ENCODE assay signal across 8 cellular contexts in the genomic region with DNA sequence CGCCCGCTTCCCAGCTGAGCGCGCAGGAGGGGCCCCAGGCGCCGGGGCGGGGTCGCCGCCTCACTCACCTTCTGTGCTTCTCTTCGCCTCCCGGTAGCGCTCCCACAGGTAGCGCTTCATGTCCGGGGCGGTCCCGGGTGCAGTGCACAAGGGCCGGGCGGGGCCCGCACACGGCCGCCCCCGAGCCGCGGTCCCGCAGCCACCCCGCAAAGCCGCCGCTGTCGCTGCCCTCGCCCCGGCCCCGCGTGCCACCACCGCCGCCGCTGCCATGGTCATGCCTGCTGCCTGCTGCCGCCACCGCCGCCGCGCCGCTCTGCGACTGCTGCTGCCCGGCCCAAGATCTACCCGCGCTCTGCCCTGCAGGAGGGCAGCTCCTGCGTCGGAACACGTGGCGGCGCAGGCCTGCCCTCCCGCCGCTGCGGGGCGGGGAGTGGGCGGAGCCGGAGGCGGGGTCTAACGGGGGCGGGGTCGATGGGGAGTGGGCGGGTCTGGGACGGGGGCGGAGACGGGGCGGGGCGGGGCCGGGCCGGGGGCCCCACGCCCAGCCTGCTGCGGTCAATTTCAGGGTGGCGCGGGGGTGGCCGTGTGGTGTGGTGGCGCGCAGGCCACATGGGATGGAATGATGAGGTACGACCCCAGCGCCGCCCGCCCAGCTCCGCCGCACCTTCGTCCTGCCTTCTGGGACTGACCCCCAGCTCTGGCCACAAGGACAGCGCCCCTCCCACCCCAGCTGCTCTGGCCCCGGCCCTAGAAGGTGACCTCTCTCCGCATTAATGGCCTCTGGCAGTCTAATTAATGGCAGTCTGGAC. TPM values are rescaled to one million over a fixed set of nuclear protein-coding genes. Genes with fewer than 3 reads are reported as not detected.
DNase-seq lines count a peak whose midpoint lies in the region; ATAC-seq and TF ChIP-seq lines count a peak whose summit lies in the region.

A gene (minus strand): TSS at position 354 of the 809 bp plus-strand sequence. CDS start 78 bp downstream, at position 276.

- H3K9me3 ChIP-seq in ES-I3 (ENCODE audit: control insufficient read depth, insufficient read depth, low read length) (no peaks in the 10 kb centered on the region), SJSA1 (replicated peaks) (peaks cover 3% of the 10 kb centered on the region; the same call in 1 of the 2 replicates)

- H3K36me3 Mint-ChIP-seq in activated naive CD4-positive, alpha-beta T cell treated with anti-CD3 and anti-CD28 coated beads for 36 hours (ENCODE audit: low read depth) = peaks cover 12% of the 10 kb centered on the region

- H3K4me1 ChIP-seq in ES-I3 (ENCODE audit: insufficient read depth, low read length) (no peaks in the 10 kb centered on the region), SJSA1 (replicated peaks) (peaks cover 30% of the 10 kb centered on the region)

- H3K27ac Mint-ChIP-seq in activated naive CD4-positive, alpha-beta T cell treated with anti-CD3 and anti-CD28 coated beads for 36 hours = no peak within 1 kb of the TSS

- peak; percentile 96 for ATAC-seq in omental fat pad (ENCODE audit: low FRiP score)

- no peaks in the 10 kb centered on the region for H3K27me3 Mint-ChIP-seq in activated naive CD4-positive, alpha-beta T cell treated with anti-CD3 and anti-CD28 coated beads for 36 hours (ENCODE audit: low read depth)

- intact Hi-C loops in activated naive CD4-positive, alpha-beta T cell treated with anti-CD3 and anti-CD28 coated beads for 36 hours (cut with micrococcal nuclease) = loop anchor here (1.0 to 10.0 kb wide), 9 partner anchors 38 to 1494 kb away; a partner anchor contains a TSS

- H3K4me3 Mint-ChIP-seq in activated naive CD4-positive, alpha-beta T cell treated with anti-CD3 and anti-CD28 coated beads for 36 hours = peak within 1 kb of the TSS; percentile 81

- H3K27ac ChIP-seq in SJSA1 = peak within 1 kb of the TSS; percentile 83
- no peak within 1 kb of the TSS for H3K27ac ChIP-seq in temporal lobe (ENCODE audit: low read depth, low read length)

- CTCF ChIA-PET in activated naive CD4-positive, alpha-beta T cell treated with anti-CD3 and anti-CD28 coated beads for 36 hours (lab: Charles Lee) = interaction anchor here (0.5 to 1.2 kb wide), 2 partner anchors 8 to 69 kb away, joined by 3 read pairs; no protein-coding TSS in a partner anchor

- peaks cover 21% of the 10 kb centered on the region for H3K4me1 Mint-ChIP-seq in activated naive CD4-positive, alpha-beta T cell treated with anti-CD3 and anti-CD28 coated beads for 36 hours (ENCODE audit: low read depth)

- H3K4me3 ChIP-seq in SJSA1 = peak within 1 kb of the TSS; percentile 99

- H3K27me3 ChIP-seq in SJSA1 (replicated peaks) = no peaks in the 10 kb centered on the region

- no peak for TF ChIP-seq CTCF in omental fat pad (IDR thresholded peaks at IDR 0.05)

- DNase-seq in H4 (ENCODE audit: low spot score) = peak; percentile 82
- DNase-seq in LHCN-M2 (ENCODE audit: low read depth) = peak; percentile 80
- DNase-seq in SJSA1 (ENCODE audit: low read depth in 1 of 2, low spot score in 2 of 2) = peak; percentile 38 to 84
- DNase-seq in activated naive CD4-positive, alpha-beta T cell treated with anti-CD3 and anti-CD28 coated beads for 36 hours = peak; percentile 82
- peak; percentile 87 for DNase-seq in germinal center (ENCODE audit: low spot score)
- peak; percentile 52 for DNase-seq in omental fat pad (ENCODE audit: low spot score)

- peak within 1 kb of the TSS; percentile 93 for H3K9ac ChIP-seq in ES-I3 (ENCODE audit: low read depth, low read length)

- H3K36me3 ChIP-seq in ES-I3 (ENCODE audit: insufficient read depth, low read length) (no peaks in the 10 kb centered on the region), SJSA1 (peaks cover 5% of the 10 kb centered on the region)

- no peaks in the 10 kb centered on the region for H3K9me3 Mint-ChIP-seq in activated naive CD4-positive, alpha-beta T cell treated with anti-CD3 and anti-CD28 coated beads for 36 hours

RNA-seq across cellular contexts. Expression of the gene that starts here (rescaled TPM):
- 3.2 and 3.7 TPM in 2 replicates for total RNA-seq in H4 (2014; rRNA removed; shearing (Covaris generic))
- total RNA-seq in LHCN-M2 (2014; rRNA removed) (12.1 and 15.6 TPM in 2 replicates), omental fat pad (10 to 100 TPM in 1 of 4 donors, 1 to 10 TPM in 3; 4.1 to 10.2 (median 7.0) TPM), temporal lobe (21.9 TPM)
- polyA plus RNA-seq in LHCN-M2 (2012) = 5.8 TPM
- total RNA-seq in SJSA1 (2014; rRNA removed; shearing (Covaris generic)) = 7.0 and 15.4 TPM in 2 replicates
- 1 to 10 TPM; 6.0 to 6.4 TPM for total RNA-seq in activated naive CD4-positive, alpha-beta T cell treated with anti-CD3 and anti-CD28 coated beads for 36 hours
